30 cellular contexts compared by ENCODE assay signal in genomic region chr14:60344751-60345150, GRCh38.
"Had no signal": no experiment of that assay in that cellular context is flagged by ENCODE, and none has a peak within 500 bp of the region (broad histone marks: within the 10 kb centered on the region; RNA-seq: fewer than 3 reads in every experiment).

No MANE protein-coding gene starts in this region.

- H3K36me3 ChIP-seq: adrenal gland, breast epithelium, cardiac muscle cell, colonic mucosa, esophagus squamous epithelium, gastroesophageal sphincter, heart right ventricle had no signal

- H3K27ac ChIP-seq: adrenal gland, body of pancreas, breast epithelium, cardiac muscle cell, colonic mucosa, epithelial cell of prostate, esophagus squamous epithelium, gastroesophageal sphincter, heart right ventricle had no signal

- ATAC-seq: activated CD4-positive, alpha-beta T cell treated with anti-CD3 and anti-CD28 coated beads for 36 hours; activated CD8-positive, alpha-beta memory T cell treated with anti-CD3 and anti-CD28 coated beads, Interleukin-2, amount 10 ng/mL, durations not matched to agents 7 days and 5 days; activated CD8-positive, alpha-beta T cell treated with anti-CD3 and anti-CD28 coated beads for 36 hours; activated naive CD8-positive, alpha-beta T cell treated with anti-CD3 and anti-CD28 coated beads, Interleukin-2, amount 50 U/mL, for 24 hours; body of pancreas; gastroesophageal sphincter; heart right ventricle had no signal

- H3K4me1 ChIP-seq: adrenal gland, breast epithelium, colonic mucosa, esophagus squamous epithelium, heart right ventricle had no signal

- DNase-seq: activated CD4-positive, alpha-beta T cell treated with anti-CD3 and anti-CD28 coated beads for 36 hours; activated CD4-positive, alpha-beta T cell treated with anti-CD3 and anti-CD28 coated beads, Interleukin-2, amount 50 U/mL, for 1 hour; activated CD4-positive, alpha-beta T cell treated with anti-CD3 and anti-CD28 coated beads, Interleukin-2, amount 50 U/mL, for 48 hours; activated CD4-positive, CD25-positive, alpha-beta regulatory T cell; activated CD4-positive, CD25-positive, alpha-beta regulatory T cell treated with anti-CD3 and anti-CD28 coated beads, Interleukin-2, amount 50 U/mL, for 72 hours; activated CD8-positive, alpha-beta memory T cell treated with anti-CD3 and anti-CD28 coated beads, Interleukin-2, amount 10 ng/mL, durations not matched to agents 7 days and 5 days; activated CD8-positive, alpha-beta memory T cell treated with anti-CD3 and anti-CD28 coated beads, Interleukin-2, amount 50 U/mL, for 4 hours; activated CD8-positive, alpha-beta T cell treated with anti-CD3 and anti-CD28 coated beads for 36 hours; activated effector memory CD4-positive, alpha-beta T cell treated with anti-CD3 and anti-CD28 coated beads, Interleukin-2, amount 50 U/mL, for 16 hours; activated naive CD4-positive, alpha-beta T cell treated with anti-CD3 and anti-CD28 coated beads for 36 hours; activated naive CD8-positive, alpha-beta T cell treated with anti-CD3 and anti-CD28 coated beads for 36 hours; activated naive CD8-positive, alpha-beta T cell treated with anti-CD3 and anti-CD28 coated beads, Interleukin-2, amount 50 U/mL, for 24 hours; activated T-cell treated with anti-CD3 and anti-CD28 coated beads, Interleukin-2, amount 50 U/mL, for 1 hour; activated T-cell treated with anti-CD3 and anti-CD28 coated beads, Interleukin-2, amount 50 U/mL, for 48 hours; adrenal gland; amygdala; aorta; body of pancreas; central memory CD4-positive, alpha-beta T cell; cerebellar nuclear complex; colonic mucosa; effector CD8-positive, alpha-beta T cell; esophagus squamous epithelium; foreskin melanocyte; heart right ventricle; T-helper 2 cell had no signal

- H3K4me3 ChIP-seq: adrenal gland, body of pancreas, breast epithelium, cardiac muscle cell, colonic mucosa, esophagus squamous epithelium, gastroesophageal sphincter, heart right ventricle had no signal

- H3K9me3 ChIP-seq: adrenal gland, body of pancreas, breast epithelium, colonic mucosa, esophagus squamous epithelium, gastroesophageal sphincter, heart right ventricle had no signal
